9 cellular contexts compared by ENCODE assay signal in the genomic region with DNA sequence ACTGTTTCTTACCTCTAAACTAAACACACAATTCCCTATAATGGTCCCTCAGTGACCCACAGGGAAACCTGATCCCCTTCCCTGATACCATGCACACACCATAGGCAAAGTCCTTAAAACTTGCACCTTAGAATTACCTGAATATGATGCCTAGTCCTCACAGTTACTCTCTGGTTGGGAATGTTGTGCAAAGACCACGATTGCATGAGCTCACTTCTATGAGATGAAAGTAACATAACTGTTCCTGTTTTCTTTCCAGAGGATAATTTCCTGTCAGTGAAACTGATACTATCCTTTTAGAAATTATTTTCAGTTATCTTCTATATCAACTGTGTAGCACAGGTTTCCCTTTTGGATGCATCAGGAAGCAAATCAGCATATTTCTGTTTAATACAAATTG. TPM values are rescaled to one million over a fixed set of nuclear protein-coding genes. Genes with fewer than 3 reads are reported as not detected.
DNase-seq lines count a peak whose midpoint lies in the region; ATAC-seq and TF ChIP-seq lines count a peak whose summit lies in the region.
"Had no signal": no experiment of that assay in that cellular context is flagged by ENCODE, and none has a peak within 500 bp of the region (broad histone marks: within the 10 kb centered on the region; RNA-seq: fewer than 3 reads in every experiment).

No MANE protein-coding gene starts in this region.

- H3K27me3 ChIP-seq in neutrophil (no peaks in the 10 kb centered on the region), lower lobe of right lung (ENCODE audit: low read depth) (no peaks in the 10 kb centered on the region)

- ATAC-seq in GM21447 (IDR thresholded peaks at IDR 0.05; ENCODE audit: unreplicated experiment) = no peak
- no peak for ATAC-seq in lower lobe of right lung

- H3K36me3 ChIP-seq in neutrophil = no peaks in the 10 kb centered on the region
- H3K36me3 ChIP-seq in lower lobe of right lung = no peaks in the 10 kb centered on the region

- H3K27ac ChIP-seq in coronary artery = peak overlapping the region; percentile 20 to 23
- peak overlapping the region; percentile 90 for H3K27ac ChIP-seq in neutrophil
- no peak overlapping the region for H3K27ac ChIP-seq in lower lobe of right lung

- H3K4me1 ChIP-seq in neutrophil (ENCODE audit: control insufficient read depth in 1 of 2, insufficient read depth in 1 of 2, low read depth in 1 of 2, low read length in 1 of 2) (peaks cover 98 to 99% of the 10 kb centered on the region in 2 experiments), lower lobe of right lung (peaks cover 48% of the 10 kb centered on the region)

- intact Hi-C loops in lower lobe of right lung (cut with DNase I) = no loop called here

- TF ChIP-seq CTCF in coronary artery (IDR thresholded peaks at IDR 0.05) (no peak), neutrophil (IDR thresholded peaks at IDR 0.05) (no peak), lower lobe of right lung (IDR thresholded peaks at IDR 0.05) (no peak)

- no peaks in the 10 kb centered on the region for H3K9me3 ChIP-seq in neutrophil
- no peaks in the 10 kb centered on the region for H3K9me3 ChIP-seq in lower lobe of right lung

- DNase-seq in EH (ENCODE audit: low read depth) (peak; percentile 37), NCI-H226 (peak; percentile 32), coronary artery (ENCODE audit: low spot score) (no peak), lower lobe of right lung (no peak), DMS53 (lab: John Stamatoyannopoulos, UW) (no peak)
- DNase-seq: GF-D8, NCI-H446 treated with DMSO at 0.1 percent for 48 hours had no signal

- no peak overlapping the region for H3K4me3 ChIP-seq in coronary artery
- H3K4me3 ChIP-seq in neutrophil (ENCODE audit: low read depth in 1 of 2, low read length in 1 of 2) = peak overlapping the region in 1 of 2 experiments; percentile 31
- no peak overlapping the region for H3K4me3 ChIP-seq in lower lobe of right lung

RNA-seq across cellular contexts. Expression of gene TNFAIP8, which starts 51.4 kb away (rescaled TPM):
- 29.5 TPM for total RNA-seq in lower lobe of right lung

Comparison
In these comparisons a context has a peak if more than half of its experiments do, and no peak if none do; other contexts are left out.
1. DNase-seq: peak in EH (single experiment) and NCI-H226 (single experiment); none in coronary artery (single experiment), lower lobe of right lung (single experiment) and DMS53 (single experiment).